13 cellular contexts compared by ENCODE assay signal in the genomic region with DNA sequence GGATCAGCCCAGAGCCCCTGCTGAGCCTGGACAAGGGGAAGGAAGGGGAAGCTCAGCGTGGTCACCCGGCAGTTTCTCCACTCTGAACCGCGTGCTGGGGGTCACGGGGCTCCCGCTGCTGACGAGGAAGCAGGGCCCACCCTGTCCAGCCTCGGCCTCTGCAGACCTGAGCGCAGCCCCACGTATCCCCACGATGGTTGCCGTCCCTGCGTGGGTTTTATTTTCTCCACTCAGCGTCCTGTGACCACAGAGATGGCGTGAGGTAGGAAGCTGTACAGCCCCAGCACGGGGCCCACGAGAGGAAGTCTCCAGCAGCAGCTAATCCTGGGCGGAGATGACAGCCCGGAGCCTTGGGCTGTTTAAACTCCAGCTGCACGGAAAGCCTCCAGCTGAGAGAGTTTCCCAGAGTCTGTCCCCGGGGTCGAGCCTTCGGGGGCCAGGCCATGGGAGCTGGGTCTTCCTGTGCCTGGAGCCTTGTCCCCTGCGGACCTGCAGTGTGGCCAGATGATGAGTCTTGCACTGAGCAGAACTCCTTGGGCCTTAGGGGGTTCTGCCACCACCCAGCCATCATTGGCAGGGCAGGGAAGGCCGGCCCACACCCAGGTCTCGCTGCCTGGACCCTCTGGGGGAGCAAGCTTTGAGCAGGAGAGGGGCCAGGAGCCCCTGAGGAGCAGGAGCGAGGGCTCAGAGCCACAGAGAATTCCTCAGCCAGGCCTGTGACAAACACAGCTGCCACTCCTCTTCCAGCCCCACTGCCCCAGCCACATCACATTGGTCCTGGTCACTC.
DNase-seq lines count a peak whose midpoint lies in the region; ATAC-seq and TF ChIP-seq lines count a peak whose summit lies in the region.
"Had no signal": no experiment of that assay in that cellular context is flagged by ENCODE, and none has a peak within 500 bp of the region (broad histone marks: within the 10 kb centered on the region; RNA-seq: fewer than 3 reads in every experiment).

No MANE protein-coding gene starts in this region.

- TF ChIP-seq CTCF in IMR-90 (conservative IDR thresholded peaks at IDR 0.05; ENCODE audit: low read depth, low read length) (no peak), brain microvascular endothelial cell (IDR thresholded peaks at IDR 0.05; ENCODE audit: low read depth, low read length, missing control alignments) (no peak)

- H3K4me1 ChIP-seq in IMR-90 (ENCODE audit: control insufficient read depth, insufficient read depth, low read length), result peaks cover 11% of the 10 kb centered on the region
- peaks cover 23 to 31% (median 26%) of the 10 kb centered on the region in 3 donors for H3K4me1 ChIP-seq in skeletal muscle tissue (ENCODE audit: control insufficient read depth in 3 of 3, insufficient read depth in 3 of 3, low read length in 3 of 3)
- H3K4me1 ChIP-seq: vagina had no signal

- DNase-seq in IMR-90 (no peak), brain microvascular endothelial cell (peak; percentile 18), HUDEP-2 (lab: John Stamatoyannopoulos, UW; ENCODE audit: unreplicated experiment in 76 of 76) (no peak)
- DNase-seq in activated CD8-positive, alpha-beta memory T cell treated with anti-CD3 and anti-CD28 coated beads, Interleukin-2, amount 10 ng/mL, durations not matched to agents 7 days and 5 days, result no peak
- DNase-seq in stimulated activated naive CD4-positive, alpha-beta T cell treated with Interleukin-2 at 50 U/mL for 16 hours (lab: John Stamatoyannopoulos, UW), result no peak
- DNase-seq: left colon; stimulated activated CD4-positive, alpha-beta T cell treated with anti-CD3 and anti-CD28 coated beads, Interleukin-2, amount 100 ng/mL, for 48 hours had no signal

- no peak overlapping the region; the same call in 1 of the 2 replicates for H2BK120ac ChIP-seq in IMR-90 (ENCODE audit: low read depth, low read length)

- H2AFZ ChIP-seq in IMR-90 (replicated peaks; ENCODE audit: low read length, poor library complexity), result peak overlapping the region; percentile 7

- H3K4me1 Mint-ChIP-seq in activated CD8-positive, alpha-beta memory T cell treated with anti-CD3 and anti-CD28 coated beads, Interleukin-2, amount 10 ng/mL, durations not matched to agents 7 days and 5 days, result no peaks in the 10 kb centered on the region

- no peak overlapping the region for H2BK20ac ChIP-seq in IMR-90 (ENCODE audit: low read depth, low read length)

- H3K27ac Mint-ChIP-seq in activated CD8-positive, alpha-beta memory T cell treated with anti-CD3 and anti-CD28 coated beads, Interleukin-2, amount 10 ng/mL, durations not matched to agents 7 days and 5 days, result no peak overlapping the region
- H3K27ac Mint-ChIP-seq: T-helper 2 cell treated with Interferon-gamma antibody and Interleukin-4, amounts not matched to agents 5 μg/mL and 100 μg/mL, for 36 hours had no signal

- in situ Hi-C loops in IMR-90 (cut with MboI; ENCODE audit: low sequenced_read_pairs) (no loop called here), brain microvascular endothelial cell (cut with HindIII; ENCODE audit: low pct_ligation_motif_present, low sequenced_read_pairs) (no loop called here)

- H3K9me3 Mint-ChIP-seq in activated CD8-positive, alpha-beta memory T cell treated with anti-CD3 and anti-CD28 coated beads, Interleukin-2, amount 10 ng/mL, durations not matched to agents 7 days and 5 days (ENCODE audit: low read depth), result peaks cover 2% of the 10 kb centered on the region

- H2AK9ac ChIP-seq in IMR-90 (replicated peaks; ENCODE audit: low read depth, low read length, poor library complexity), result no peak overlapping the region

- no peak overlapping the region for H3K4me3 Mint-ChIP-seq in activated CD8-positive, alpha-beta memory T cell treated with anti-CD3 and anti-CD28 coated beads, Interleukin-2, amount 10 ng/mL, durations not matched to agents 7 days and 5 days
- H3K4me3 Mint-ChIP-seq: T-helper 2 cell treated with Interferon-gamma antibody and Interleukin-4, amounts not matched to agents 5 μg/mL and 100 μg/mL, for 36 hours had no signal

- H3K4me3 ChIP-seq in IMR-90 (ENCODE audit: insufficient read depth, low read depth, low read length) (no peak overlapping the region), brain microvascular endothelial cell (ENCODE audit: low read depth, low read length) (no peak overlapping the region), skeletal muscle tissue (ENCODE audit: low read length in 3 of 3) (no peak overlapping the region)
- H3K4me3 ChIP-seq: vagina had no signal

- CTCF ChIA-PET in IMR-90 (lab: Yijun Ruan, JAX), result interaction anchor here (1.0 kb wide), 1 partner anchor 18 kb away, joined by 3 read pairs; no protein-coding TSS in a partner anchor
- CTCF ChIA-PET in activated CD8-positive, alpha-beta memory T cell treated with anti-CD3 and anti-CD28 coated beads, Interleukin-2, amount 10 ng/mL, durations not matched to agents 7 days and 5 days (lab: Charles Lee), result no interaction called here

- H3K56ac ChIP-seq in IMR-90 (ENCODE audit: extremely low read depth, insufficient read depth, low read length), result no peak overlapping the region

- no peak overlapping the region for H3K18ac ChIP-seq in IMR-90 (ENCODE audit: low read depth, low read length)

- H3K36me3 Mint-ChIP-seq in activated CD8-positive, alpha-beta memory T cell treated with anti-CD3 and anti-CD28 coated beads, Interleukin-2, amount 10 ng/mL, durations not matched to agents 7 days and 5 days, result no peaks in the 10 kb centered on the region

- intact Hi-C loops in IMR-90 (cut with micrococcal nuclease), result no loop called here

- no peaks in the 10 kb centered on the region for H4K20me1 ChIP-seq in IMR-90 (ENCODE audit: insufficient read depth, low read length)

- H4K8ac ChIP-seq in IMR-90 (ENCODE audit: low read depth in 2 of 2, low read length in 2 of 2), result no peak overlapping the region; a peak in 2 of 4 replicates

- no peaks in the 10 kb centered on the region for H3K36me3 ChIP-seq in IMR-90 (ENCODE audit: control insufficient read depth, insufficient read depth, low read length)
- no peaks in the 10 kb centered on the region for H3K36me3 ChIP-seq in brain microvascular endothelial cell (replicated peaks)
- H3K36me3 ChIP-seq in skeletal muscle tissue (ENCODE audit: control insufficient read depth in 3 of 3, insufficient read depth in 3 of 3, low read length in 3 of 3), result no peaks in the 10 kb centered on the region
- H3K36me3 ChIP-seq: vagina had no signal

- TF ChIP-seq RAD21 in IMR-90 (IDR thresholded peaks at IDR 0.05; ENCODE audit: low read length), result no peak

- peaks cover 9% of the 10 kb centered on the region for H3K27me3 Mint-ChIP-seq in activated CD8-positive, alpha-beta memory T cell treated with anti-CD3 and anti-CD28 coated beads, Interleukin-2, amount 10 ng/mL, durations not matched to agents 7 days and 5 days

- dilution Hi-C loops in IMR-90 (cut with HindIII; ENCODE audit: low sequenced_read_pairs, unreplicated experiment), result no loop called here

- H3K27me3 ChIP-seq in IMR-90 (ENCODE audit: control insufficient read depth, insufficient read depth, low read length), result no peaks in the 10 kb centered on the region; the same call in 1 of the 2 replicates
- H3K27me3 ChIP-seq in brain microvascular endothelial cell (replicated peaks), result no peaks in the 10 kb centered on the region
- no peaks in the 10 kb centered on the region for H3K27me3 ChIP-seq in layer of hippocampus (ENCODE audit: control insufficient read depth, insufficient read depth, low read length)
- H3K27me3 ChIP-seq in skeletal muscle tissue (ENCODE audit: control insufficient read depth in 3 of 3, insufficient read depth in 3 of 3, low read length in 3 of 3), result peaks cover 0 to 2% (median 2%) of the 10 kb centered on the region in 3 donors
- H3K27me3 ChIP-seq: vagina had no signal

- no TSS peak for BruUV-seq in IMR-90 (replicated peaks; lab: Mats Ljungman, UMichigan)

- H2BK15ac ChIP-seq in IMR-90 (ENCODE audit: low read depth, low read length), result no peak overlapping the region

- H4K91ac ChIP-seq in IMR-90 (ENCODE audit: insufficient read depth, low read depth, low read length), result no peak overlapping the region

- H3K14ac ChIP-seq in IMR-90 (replicated peaks; ENCODE audit: low read depth, low read length), result no peak overlapping the region

- no peak for TF ChIP-seq POLR2A in IMR-90 (IDR thresholded peaks at IDR 0.05; ENCODE audit: low read depth, low read length)

- POLR2A ChIA-PET in IMR-90 (lab: Charles Lee; ENCODE audit: unreplicated experiment), result no interaction called here

- 68% methylated on average over 21 of the region's 27 CpGs; no CpG with 5 or more reads in 1 of the 2 experiments for WGBS in IMR-90 (ENCODE audit: extremely low coverage in 2 of 2, insufficient read length in 1 of 2), 2 experiments

- peak overlapping the region; percentile 35; the same call in 1 of the 2 replicates for H4K5ac ChIP-seq in IMR-90 (ENCODE audit: low read depth, low read length)

- H3K79me1 ChIP-seq in IMR-90 (ENCODE audit: low read depth in 1 of 2, low read length in 2 of 2), result no peaks in the 10 kb centered on the region

- H3K23ac ChIP-seq in IMR-90 (ENCODE audit: low read depth, low read length), result no peak overlapping the region

- no peak overlapping the region for H2AK5ac ChIP-seq in IMR-90 (ENCODE audit: low read depth, low read length)

- no peak overlapping the region for H2BK5ac ChIP-seq in IMR-90 (ENCODE audit: low read depth, low read length, poor library complexity, severe bottlenecking)

- H3K4ac ChIP-seq in IMR-90 (ENCODE audit: low read depth, low read length), result no peak overlapping the region

- H3K4me2 ChIP-seq in IMR-90 (ENCODE audit: low read depth, low read length), result no peak overlapping the region

- no peak overlapping the region for H3K27ac ChIP-seq in IMR-90 (ENCODE audit: insufficient read depth, low read length)
- no peak overlapping the region for H3K27ac ChIP-seq in brain microvascular endothelial cell
- peak overlapping the region; percentile 71 for H3K27ac ChIP-seq in layer of hippocampus (ENCODE audit: low read depth, low read length)
- H3K27ac ChIP-seq in skeletal muscle tissue (ENCODE audit: low read depth, low read length), result peak overlapping the region; percentile 64
- H3K27ac ChIP-seq: vagina had no signal

- H3K9me3 ChIP-seq in IMR-90 (ENCODE audit: control insufficient read depth, insufficient read depth, low read length) (no peaks in the 10 kb centered on the region; the same call in 1 of the 2 replicates), skeletal muscle tissue (ENCODE audit: control insufficient read depth in 3 of 3, low read length in 3 of 3) (no peaks in the 10 kb centered on the region)
- H3K9me3 ChIP-seq: vagina had no signal

- 0 out of 2 replicates have a peak, but pooled peaks cover 4% of the 10 kb centered on the region for H3K9me1 ChIP-seq in IMR-90 (ENCODE audit: insufficient read depth, low read length)

- H3K9ac ChIP-seq in IMR-90 (ENCODE audit: low read depth, low read length) (no peak overlapping the region), skeletal muscle tissue (ENCODE audit: low read depth in 1 of 3, low read length in 3 of 3) (no peak overlapping the region)

- ATAC-seq in IMR-90 (ENCODE audit: low read depth) (peak; percentile 56; the same call in 1 of the 2 replicates), HG03457 (IDR thresholded peaks at IDR 0.05; ENCODE audit: unreplicated experiment) (no peak)
- no peak for ATAC-seq in activated CD8-positive, alpha-beta memory T cell treated with anti-CD3 and anti-CD28 coated beads, Interleukin-2, amount 10 ng/mL, durations not matched to agents 7 days and 5 days
- ATAC-seq: HCT116, left colon had no signal

TF ChIP-seq in IMR-90, 13 proteins besides CTCF, POLR2A, EP300 and RAD21 (continues in another document):
- TF ChIP-seq CEBPB (IDR thresholded peaks at IDR 0.05; ENCODE audit: low read depth, low read length), result no peak

Comparison
In these comparisons a context has a peak if more than half of its experiments do, and no peak if none do; other contexts are left out.
1. H3K27ac ChIP-seq: peak in layer of hippocampus (single experiment) and skeletal muscle tissue (single experiment); none in IMR-90 (single experiment) and brain microvascular endothelial cell (single experiment).